14 cellular contexts compared by ENCODE assay signal in genomic region chr22:46269564-46269963, GRCh38. TPM values are rescaled to one million over a fixed set of nuclear protein-coding genes. Genes with fewer than 3 reads are reported as not detected.
A peak's percentile ranks its signal among the peaks of the same experiment; 100 is the strongest.
DNase-seq lines count a peak whose midpoint lies in the region; ATAC-seq, FAIRE-seq and TF ChIP-seq lines count a peak whose summit lies in the region.
"Had no signal": no experiment of that assay in that cellular context is flagged by ENCODE, and none has a peak within 500 bp of the region (broad histone marks: within the 10 kb centered on the region; RNA-seq: fewer than 3 reads in every experiment).

No MANE protein-coding gene starts in this region.

- peak overlapping the region; percentile 73; the same call in 1 of the 2 replicates for H3K27ac ChIP-seq in VCaP
- H3K27ac ChIP-seq in small intestine (ENCODE audit: low read depth in 1 of 2, low read length in 1 of 2), result peak overlapping the region; percentile 18 to 57
- no peak overlapping the region for H3K27ac ChIP-seq in left lung
- H3K27ac ChIP-seq: cardiac muscle cell had no signal

- TF ChIP-seq CTCF in VCaP (conservative IDR thresholded peaks at IDR 0.05) (no peak), left lung (IDR thresholded peaks at IDR 0.05) (no peak)

- FAIRE-seq in small intestine (lab: Jason Lieb, UNC), result no peak

- peaks cover 1% of the 10 kb centered on the region for H3K36me3 Mint-ChIP-seq in activated T-cell treated with anti-CD3 and anti-CD28 coated beads, Interleukin-2, amount 50 U/mL, for 4 hours (ENCODE audit: insufficient read depth)

- H3K9me3 ChIP-seq in small intestine (ENCODE audit: control insufficient read depth, low read depth) (no peaks in the 10 kb centered on the region), left lung (no peaks in the 10 kb centered on the region)

- H3K4me1 ChIP-seq in small intestine (ENCODE audit: control insufficient read depth in 2 of 2, insufficient read depth in 1 of 2, low read depth in 1 of 2, low read length in 1 of 2) (peaks cover 0 to 2% of the 10 kb centered on the region in 2 donors), left lung (peaks cover 14 to 34% of the 10 kb centered on the region in 2 donors)

- H3K4me1 Mint-ChIP-seq in activated T-cell treated with anti-CD3 and anti-CD28 coated beads, Interleukin-2, amount 50 U/mL, for 4 hours (ENCODE audit: low read depth), result peaks cover 15% of the 10 kb centered on the region

- intact Hi-C loops in left lung (cut with DNase I), result no loop called here

- no peaks in the 10 kb centered on the region for H3K9me3 Mint-ChIP-seq in activated T-cell treated with anti-CD3 and anti-CD28 coated beads, Interleukin-2, amount 50 U/mL, for 4 hours

- WGBS in small intestine, 3 donors, result 31 to 69% (median 46%) methylated on average over 11 of the region's 11 CpGs

- peaks cover 11% of the 10 kb centered on the region for H3K27me3 Mint-ChIP-seq in activated T-cell treated with anti-CD3 and anti-CD28 coated beads, Interleukin-2, amount 50 U/mL, for 4 hours (ENCODE audit: low read depth)

- H3K4me3 ChIP-seq in small intestine (ENCODE audit: low read depth in 1 of 2, low read length in 2 of 2), result peak overlapping the region in 1 of 2 donors; percentile 91
- H3K4me3 ChIP-seq in left lung, result peak overlapping the region in 1 of 2 donors; percentile 90
- H3K4me3 ChIP-seq: cardiac muscle cell had no signal

- ATAC-seq in activated T-cell treated with anti-CD3 and anti-CD28 coated beads, Interleukin-2, amount 50 U/mL, for 4 hours, result no peak
- ATAC-seq in left lobe of liver (peak; percentile 66), left lung (no peak)

- DNase-seq in activated T-cell treated with anti-CD3 and anti-CD28 coated beads, Interleukin-2, amount 50 U/mL, for 4 hours, result no peak
- DNase-seq in activated T-cell treated with anti-CD3 and anti-CD28 coated beads, Interleukin-2, amount 50 U/mL, for 48 hours, result no peak
- DNase-seq in left lobe of liver (ENCODE audit: low spot score) (peak; percentile 81), small intestine (peak; percentile 19), left lung (no peak), NCI-H82 treated with DMSO at 0.1 percent for 48 hours (lab: John Stamatoyannopoulos, UW; ENCODE audit: unreplicated experiment) (no peak), 8988T (no peak)
- DNase-seq: stimulated activated CD4-positive, alpha-beta T cell treated with anti-CD3 and anti-CD28 coated beads, Interleukin-4, amount 100 ng/mL, for 4 hours; substantia nigra; T1000 had no signal

- H3K36me3 ChIP-seq in small intestine (ENCODE audit: control insufficient read depth in 2 of 2, insufficient read depth in 2 of 2, low read length in 2 of 2) (peaks cover 5 to 16% of the 10 kb centered on the region in 2 donors), left lung (peaks cover 0 to 35% of the 10 kb centered on the region in 2 donors)

- H3K27me3 ChIP-seq in small intestine (ENCODE audit: control insufficient read depth in 2 of 2, insufficient read depth in 2 of 2, low read length in 2 of 2) (no peaks in the 10 kb centered on the region), left lung (no peaks in the 10 kb centered on the region)
- H3K27me3 ChIP-seq: cardiac muscle cell had no signal

- peak overlapping the region; percentile 61 for H3K4me3 Mint-ChIP-seq in activated T-cell treated with anti-CD3 and anti-CD28 coated beads, Interleukin-2, amount 50 U/mL, for 4 hours

RNA-seq across cellular contexts. Expression of gene TTC38, which starts 1.8 kb away (rescaled TPM):
- total RNA-seq in activated T-cell treated with anti-CD3 and anti-CD28 coated beads, Interleukin-2, amount 50 U/mL, for 4 hours, result 1 to 10 TPM; 5.5 to 6.0 (median 6.0) TPM
- total RNA-seq in left lobe of liver (189 TPM), left lung (10 to 100 TPM; 26.8 to 30.8 TPM)
- polyA plus RNA-seq in small intestine, result 100 to 1,000 TPM in 2 of 3 donors, 10 to 100 TPM in 1; 83.5 to 231 (median 191) TPM

RNA-seq across cellular contexts. Expression of gene PKDREJ, which starts 6.4 kb away (rescaled TPM):
- total RNA-seq in activated T-cell treated with anti-CD3 and anti-CD28 coated beads, Interleukin-2, amount 50 U/mL, for 4 hours, result not detected
- 0.05 TPM for total RNA-seq in left lobe of liver
- under 1 TPM in 2 of 3 donors, not detected in 1; 0.27 TPM for polyA plus RNA-seq in small intestine
- under 1 TPM in 1 of 2 donors, not detected in 1; 0.05 TPM for total RNA-seq in left lung
- total RNA-seq: G401, kidney epithelial cell had no signal

RNA-seq across cellular contexts. Expression of gene CDPF1, which starts 19.5 kb away (rescaled TPM):
- total RNA-seq in activated T-cell treated with anti-CD3 and anti-CD28 coated beads, Interleukin-2, amount 50 U/mL, for 4 hours, result 10 to 100 TPM in 1 of 3 donors, 1 to 10 TPM in 2; 5.8 to 10.6 (median 8.9) TPM
- total RNA-seq in left lobe of liver (5.1 TPM), left lung (1 to 10 TPM; 7.7 to 8.6 TPM)
- polyA plus RNA-seq in small intestine, result 10 to 100 TPM in 2 of 3 donors, 1 to 10 TPM in 1; 7.4 to 13.2 (median 10.7) TPM

RNA-seq across cellular contexts. Expression of gene GTSE1, which starts 27.1 kb away (rescaled TPM):
- 1 to 10 TPM; 2.2 to 3.7 (median 2.7) TPM for total RNA-seq in activated T-cell treated with anti-CD3 and anti-CD28 coated beads, Interleukin-2, amount 50 U/mL, for 4 hours
- total RNA-seq in left lobe of liver (0.63 TPM), left lung (1 to 10 TPM; 1.5 to 6.4 TPM)
- polyA plus RNA-seq in small intestine, result 10 to 100 TPM in 1 of 3 donors, 1 to 10 TPM in 1, under 1 TPM in 1; 0.27 to 13.8 (median 1.1) TPM

Comparison
In these comparisons a context has a peak if more than half of its experiments do, and no peak if none do; other contexts are left out.
1. DNase-seq: peak in left lobe of liver (single experiment) and small intestine (single experiment); none in activated T-cell treated with anti-CD3 and anti-CD28 coated beads, Interleukin-2, amount 50 U/mL, for 4 hours (single experiment), activated T-cell treated with anti-CD3 and anti-CD28 coated beads, Interleukin-2, amount 50 U/mL, for 48 hours (0 of 2), left lung (0 of 2), NCI-H82 treated with DMSO at 0.1 percent for 48 hours (single experiment) and 8988T (single experiment).
2. H3K27ac ChIP-seq: peak in VCaP (single experiment) and small intestine (2 of 2); none in left lung (0 of 2).